ENCODE assay signal across 14 cellular contexts in genomic region chr5:88708682-88709398, GRCh38.
A peak's percentile ranks its signal among the peaks of the same experiment; 100 is the strongest.
DNase-seq lines count a peak whose midpoint lies in the region; ATAC-seq and TF ChIP-seq lines count a peak whose summit lies in the region.
"Had no signal": no experiment of that assay in that cellular context is flagged by ENCODE, and none has a peak within 500 bp of the region (broad histone marks: within the 10 kb centered on the region; RNA-seq: fewer than 3 reads in every experiment).

No MANE protein-coding gene starts in this region.

- H3K9me2 ChIP-seq in GM23338 (ENCODE audit: insufficient read depth) = no peaks in the 10 kb centered on the region; the same call in 1 of the 2 replicates

- peak overlapping the region; percentile 25; the same call in 1 of the 2 replicates for H3K27ac Mint-ChIP-seq in GM23338
- H3K27ac Mint-ChIP-seq: B cell; CD4-positive, alpha-beta T cell had no signal

- peaks cover 3% of the 10 kb centered on the region for H3K27me3 Mint-ChIP-seq in GM23338 (ENCODE audit: insufficient read depth, low read depth, poor library complexity)

- no peak overlapping the region for H3K4me3 Mint-ChIP-seq in GM23338
- H3K4me3 Mint-ChIP-seq: B cell; CD4-positive, alpha-beta T cell had no signal

- peak; percentile 14 for DNase-seq in GM23338 (ENCODE audit: low spot score)
- no peak for DNase-seq in SJSA1 (ENCODE audit: low read depth in 1 of 2, low spot score in 2 of 2)
- peak; percentile 26 for DNase-seq in kidney tubule cell (ENCODE audit: low spot score)
- peak; percentile 65 for DNase-seq in renal cortical epithelial cell (ENCODE audit: low read depth)
- no peak for DNase-seq in foreskin fibroblast
- DNase-seq in dermis blood vessel endothelial cell = no peak
- DNase-seq: C1 segment of cervical spinal cord; Calu3; CD4-positive, alpha-beta T cell; DMS 273 treated with DMSO at 0.1 percent for 48 hours had no signal

- H3K36me3 Mint-ChIP-seq in GM23338 (ENCODE audit: low read depth) = no peaks in the 10 kb centered on the region

- H3K4me1 Mint-ChIP-seq in GM23338 = peaks cover 25% of the 10 kb centered on the region
- H3K4me1 Mint-ChIP-seq: B cell had no signal

- H3K4me1 ChIP-seq in GM23338 (ENCODE audit: insufficient read depth) (peaks cover 22% of the 10 kb centered on the region), SJSA1 (replicated peaks) (peaks cover 31% of the 10 kb centered on the region)

- H3K27me3 ChIP-seq in GM23338 (ENCODE audit: insufficient read depth) (no peaks in the 10 kb centered on the region), SJSA1 (replicated peaks) (no peaks in the 10 kb centered on the region)

- H4K20me1 ChIP-seq in GM23338 (replicated peaks; ENCODE audit: insufficient read depth) = no peaks in the 10 kb centered on the region

- H3K27ac ChIP-seq in GM23338 (ENCODE audit: low read depth) (no peak overlapping the region), SJSA1 (peak overlapping the region; percentile 52)

- no peaks in the 10 kb centered on the region for H3K9me3 Mint-ChIP-seq in GM23338
- H3K9me3 Mint-ChIP-seq: CD4-positive, alpha-beta T cell had no signal

- H3K79me2 ChIP-seq in GM23338 (replicated peaks; ENCODE audit: insufficient read depth) = no peaks in the 10 kb centered on the region

- H3K4me3 ChIP-seq in GM23338 (no peak overlapping the region), SJSA1 (no peak overlapping the region), foreskin fibroblast (ENCODE audit: low read depth in 1 of 2, low read length in 2 of 2) (no peak overlapping the region)

- no peaks in the 10 kb centered on the region for H3K9me3 ChIP-seq in SJSA1 (replicated peaks)

- H3K36me3 ChIP-seq in GM23338 (ENCODE audit: insufficient read depth) (no peaks in the 10 kb centered on the region), SJSA1 (no peaks in the 10 kb centered on the region)

- peak overlapping the region; percentile 53; the same call in 1 of the 2 replicates for H3K4me2 ChIP-seq in GM23338

- no peaks in the 10 kb centered on the region for H3F3A ChIP-seq in GM23338 (replicated peaks; ENCODE audit: low read depth)

- peak overlapping the region; percentile 64 for H2AFZ ChIP-seq in GM23338

- TF ChIP-seq CTCF in GM23338 (conservative IDR thresholded peaks at IDR 0.05; ENCODE audit: low read depth in 2 of 2) (no peak), foreskin fibroblast (IDR thresholded peaks at IDR 0.05; ENCODE audit: low read depth, low read length) (no peak)

- peak; percentile 57 for ATAC-seq in GM23338
- ATAC-seq in HG03460 (IDR thresholded peaks at IDR 0.05; ENCODE audit: unreplicated experiment) = no peak
- no peak for ATAC-seq in GM18519 (IDR thresholded peaks at IDR 0.05; ENCODE audit: low FRiP score, unreplicated experiment)
- ATAC-seq: HCT116 had no signal

TF ChIP-seq in GM23338, 12 proteins besides CTCF, POLR2A, EP300 and RAD21 (continues in another document):
- TF ChIP-seq, protein P1, sequence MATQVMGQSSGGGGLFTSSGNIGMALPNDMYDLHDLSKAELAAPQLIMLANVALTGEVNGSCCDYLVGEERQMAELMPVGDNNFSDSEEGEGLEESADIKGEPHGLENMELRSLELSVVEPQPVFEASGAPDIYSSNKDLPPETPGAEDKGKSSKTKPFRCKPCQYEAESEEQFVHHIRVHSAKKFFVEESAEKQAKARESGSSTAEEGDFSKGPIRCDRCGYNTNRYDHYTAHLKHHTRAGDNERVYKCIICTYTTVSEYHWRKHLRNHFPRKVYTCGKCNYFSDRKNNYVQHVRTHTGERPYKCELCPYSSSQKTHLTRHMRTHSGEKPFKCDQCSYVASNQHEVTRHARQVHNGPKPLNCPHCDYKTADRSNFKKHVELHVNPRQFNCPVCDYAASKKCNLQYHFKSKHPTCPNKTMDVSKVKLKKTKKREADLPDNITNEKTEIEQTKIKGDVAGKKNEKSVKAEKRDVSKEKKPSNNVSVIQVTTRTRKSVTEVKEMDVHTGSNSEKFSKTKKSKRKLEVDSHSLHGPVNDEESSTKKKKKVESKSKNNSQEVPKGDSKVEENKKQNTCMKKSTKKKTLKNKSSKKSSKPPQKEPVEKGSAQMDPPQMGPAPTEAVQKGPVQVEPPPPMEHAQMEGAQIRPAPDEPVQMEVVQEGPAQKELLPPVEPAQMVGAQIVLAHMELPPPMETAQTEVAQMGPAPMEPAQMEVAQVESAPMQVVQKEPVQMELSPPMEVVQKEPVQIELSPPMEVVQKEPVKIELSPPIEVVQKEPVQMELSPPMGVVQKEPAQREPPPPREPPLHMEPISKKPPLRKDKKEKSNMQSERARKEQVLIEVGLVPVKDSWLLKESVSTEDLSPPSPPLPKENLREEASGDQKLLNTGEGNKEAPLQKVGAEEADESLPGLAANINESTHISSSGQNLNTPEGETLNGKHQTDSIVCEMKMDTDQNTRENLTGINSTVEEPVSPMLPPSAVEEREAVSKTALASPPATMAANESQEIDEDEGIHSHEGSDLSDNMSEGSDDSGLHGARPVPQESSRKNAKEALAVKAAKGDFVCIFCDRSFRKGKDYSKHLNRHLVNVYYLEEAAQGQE (IDR thresholded peaks at IDR 0.05; ENCODE audit: unreplicated experiment) = no peak
- no peak for TF ChIP-seq STAT1 (IDR thresholded peaks at IDR 0.05; ENCODE audit: unreplicated experiment)
- TF ChIP-seq ZNF114 (CRISPR knock-in tag; IDR thresholded peaks at IDR 0.05) = no peak
- no peak for TF ChIP-seq POLR2AphosphoS5 (IDR thresholded peaks at IDR 0.05; ENCODE audit: low read depth)
- TF ChIP-seq JUNB (IDR thresholded peaks at IDR 0.05; ENCODE audit: unreplicated experiment) = no peak
- TF ChIP-seq ZNF331 (CRISPR knock-in tag; IDR thresholded peaks at IDR 0.05; ENCODE audit: low read depth) = no peak
- no peak for TF ChIP-seq EZH2 (IDR thresholded peaks at IDR 0.05; ENCODE audit: low read depth, unreplicated experiment)
- TF ChIP-seq, protein P2, sequence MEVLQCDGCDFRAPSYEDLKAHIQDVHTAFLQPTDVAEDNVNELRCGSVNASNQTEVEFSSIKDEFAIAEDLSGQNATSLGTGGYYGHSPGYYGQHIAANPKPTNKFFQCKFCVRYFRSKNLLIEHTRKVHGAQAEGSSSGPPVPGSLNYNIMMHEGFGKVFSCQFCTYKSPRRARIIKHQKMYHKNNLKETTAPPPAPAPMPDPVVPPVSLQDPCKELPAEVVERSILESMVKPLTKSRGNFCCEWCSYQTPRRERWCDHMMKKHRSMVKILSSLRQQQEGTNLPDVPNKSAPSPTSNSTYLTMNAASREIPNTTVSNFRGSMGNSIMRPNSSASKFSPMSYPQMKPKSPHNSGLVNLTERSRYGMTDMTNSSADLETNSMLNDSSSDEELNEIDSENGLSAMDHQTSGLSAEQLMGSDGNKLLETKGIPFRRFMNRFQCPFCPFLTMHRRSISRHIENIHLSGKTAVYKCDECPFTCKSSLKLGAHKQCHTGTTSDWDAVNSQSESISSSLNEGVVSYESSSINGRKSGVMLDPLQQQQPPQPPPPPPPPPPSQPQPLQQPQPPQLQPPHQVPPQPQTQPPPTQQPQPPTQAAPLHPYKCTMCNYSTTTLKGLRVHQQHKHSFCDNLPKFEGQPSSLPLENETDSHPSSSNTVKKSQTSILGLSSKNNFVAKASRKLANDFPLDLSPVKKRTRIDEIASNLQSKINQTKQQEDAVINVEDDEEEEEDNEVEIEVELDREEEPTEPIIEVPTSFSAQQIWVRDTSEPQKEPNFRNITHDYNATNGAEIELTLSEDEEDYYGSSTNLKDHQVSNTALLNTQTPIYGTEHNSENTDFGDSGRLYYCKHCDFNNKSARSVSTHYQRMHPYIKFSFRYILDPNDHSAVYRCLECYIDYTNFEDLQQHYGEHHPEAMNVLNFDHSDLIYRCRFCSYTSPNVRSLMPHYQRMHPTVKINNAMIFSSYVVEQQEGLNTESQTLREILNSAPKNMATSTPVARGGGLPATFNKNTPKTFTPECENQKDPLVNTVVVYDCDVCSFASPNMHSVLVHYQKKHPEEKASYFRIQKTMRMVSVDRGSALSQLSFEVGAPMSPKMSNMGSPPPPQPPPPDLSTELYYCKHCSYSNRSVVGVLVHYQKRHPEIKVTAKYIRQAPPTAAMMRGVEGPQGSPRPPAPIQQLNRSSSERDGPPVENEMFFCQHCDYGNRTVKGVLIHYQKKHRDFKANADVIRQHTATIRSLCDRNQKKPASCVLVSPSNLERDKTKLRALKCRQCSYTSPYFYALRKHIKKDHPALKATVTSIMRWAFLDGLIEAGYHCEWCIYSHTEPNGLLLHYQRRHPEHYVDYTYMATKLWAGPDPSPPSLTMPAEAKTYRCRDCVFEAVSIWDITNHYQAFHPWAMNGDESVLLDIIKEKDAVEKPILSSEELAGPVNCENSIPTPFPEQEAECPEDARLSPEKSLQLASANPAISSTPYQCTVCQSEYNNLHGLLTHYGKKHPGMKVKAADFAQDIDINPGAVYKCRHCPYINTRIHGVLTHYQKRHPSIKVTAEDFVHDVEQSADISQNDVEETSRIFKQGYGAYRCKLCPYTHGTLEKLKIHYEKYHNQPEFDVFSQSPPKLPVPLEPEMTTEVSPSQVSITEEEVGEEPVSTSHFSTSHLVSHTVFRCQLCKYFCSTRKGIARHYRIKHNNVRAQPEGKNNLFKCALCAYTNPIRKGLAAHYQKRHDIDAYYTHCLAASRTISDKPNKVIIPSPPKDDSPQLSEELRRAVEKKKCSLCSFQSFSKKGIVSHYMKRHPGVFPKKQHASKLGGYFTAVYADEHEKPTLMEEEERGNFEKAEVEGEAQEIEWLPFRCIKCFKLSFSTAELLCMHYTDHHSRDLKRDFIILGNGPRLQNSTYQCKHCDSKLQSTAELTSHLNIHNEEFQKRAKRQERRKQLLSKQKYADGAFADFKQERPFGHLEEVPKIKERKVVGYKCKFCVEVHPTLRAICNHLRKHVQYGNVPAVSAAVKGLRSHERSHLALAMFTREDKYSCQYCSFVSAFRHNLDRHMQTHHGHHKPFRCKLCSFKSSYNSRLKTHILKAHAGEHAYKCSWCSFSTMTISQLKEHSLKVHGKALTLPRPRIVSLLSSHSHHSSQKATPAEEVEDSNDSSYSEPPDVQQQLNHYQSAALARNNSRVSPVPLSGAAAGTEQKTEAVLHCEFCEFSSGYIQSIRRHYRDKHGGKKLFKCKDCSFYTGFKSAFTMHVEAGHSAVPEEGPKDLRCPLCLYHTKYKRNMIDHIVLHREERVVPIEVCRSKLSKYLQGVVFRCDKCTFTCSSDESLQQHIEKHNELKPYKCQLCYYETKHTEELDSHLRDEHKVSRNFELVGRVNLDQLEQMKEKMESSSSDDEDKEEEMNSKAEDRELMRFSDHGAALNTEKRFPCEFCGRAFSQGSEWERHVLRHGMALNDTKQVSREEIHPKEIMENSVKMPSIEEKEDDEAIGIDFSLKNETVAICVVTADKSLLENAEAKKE (CRISPR knock-in tag; IDR thresholded peaks at IDR 0.05) = no peak
- no peak for TF ChIP-seq EZH2phosphoT487 (IDR thresholded peaks at IDR 0.05; ENCODE audit: unreplicated experiment)

Comparison
In these comparisons a context has a peak if more than half of its experiments do, and no peak if none do; other contexts are left out.
1. DNase-seq: peak in GM23338 (single experiment), kidney tubule cell (single experiment) and renal cortical epithelial cell (single experiment); none in SJSA1 (0 of 2), foreskin fibroblast (0 of 2) and dermis blood vessel endothelial cell (single experiment).